19 cellular contexts compared by ENCODE assay signal in genomic region chr6:85136310-85136709, GRCh38.
DNase-seq lines count a peak whose midpoint lies in the region; ATAC-seq, FAIRE-seq and TF ChIP-seq lines count a peak whose summit lies in the region.
"Had no signal": no experiment of that assay in that cellular context is flagged by ENCODE, and none has a peak within 500 bp of the region (broad histone marks: within the 10 kb centered on the region; RNA-seq: fewer than 3 reads in every experiment).

No MANE protein-coding gene starts in this region.

- FAIRE-seq in H1 (lab: Jason Lieb, UNC), result no peak
- FAIRE-seq: A549, D721Med, G401.6, GM12892, GM19239 had no signal

- H3K4me1 ChIP-seq in H1 (replicated peaks in 1 of 4; ENCODE audit: control insufficient read depth in 3 of 4, insufficient read depth in 4 of 4, low read length in 3 of 4), result peaks cover 0 to 4% (median 0%) of the 10 kb centered on the region in 4 experiments; a peak in 1 of 7 replicates
- no peaks in the 10 kb centered on the region for H3K4me1 ChIP-seq in lower lobe of right lung
- H3K4me1 ChIP-seq in neuronal stem cell (ENCODE audit: control insufficient read depth in 2 of 2, insufficient read depth in 1 of 2, low read depth in 1 of 2, low read length in 2 of 2), result peaks cover 0 to 2% of the 10 kb centered on the region in 2 donors
- no peaks in the 10 kb centered on the region for H3K4me1 ChIP-seq in upper lobe of right lung
- H3K4me1 ChIP-seq: A549 had no signal

- TF ChIP-seq POLR2A in H1 (IDR thresholded peaks at IDR 0.05; ENCODE audit: control extremely low read depth in 1 of 2, low read depth in 2 of 2, low read length in 2 of 2), result no peak

- no peak overlapping the region for H2BK5ac ChIP-seq in H1 (ENCODE audit: low read depth, low read length)
- no peak overlapping the region for H2BK5ac ChIP-seq in neuronal stem cell (ENCODE audit: low read length)

- no peaks in the 10 kb centered on the region for H3K27me3 ChIP-seq in H1 (replicated peaks in 1 of 4; ENCODE audit: control insufficient read depth in 3 of 4, extremely low read depth in 1 of 4, insufficient read depth in 3 of 4, low read length in 3 of 4)
- no peaks in the 10 kb centered on the region for H3K27me3 ChIP-seq in lower lobe of right lung (ENCODE audit: low read depth)
- no peaks in the 10 kb centered on the region for H3K27me3 ChIP-seq in neuronal stem cell (ENCODE audit: control insufficient read depth in 3 of 3, insufficient read depth in 3 of 3, low read depth in 1 of 3, low read length in 3 of 3)
- H3K27me3 ChIP-seq in upper lobe of right lung, result no peaks in the 10 kb centered on the region

- H3K4me3 ChIP-seq in H1 (ENCODE audit: extremely low read depth in 1 of 4, insufficient read depth in 2 of 4, low read depth in 3 of 4, low read length in 4 of 4) (no peak overlapping the region), lower lobe of right lung (no peak overlapping the region), neuronal stem cell (ENCODE audit: low read length in 2 of 2) (peak overlapping the region in 1 of 2 donors; percentile 42), upper lobe of right lung (no peak overlapping the region)
- H3K4me3 ChIP-seq: A549 had no signal

- CTCF ChIA-PET in H1 (lab: Charles Lee; ENCODE audit: partially characterized antibody), result interaction anchor here (1.0 to 2.9 kb wide), 4 partner anchors 9 to 187 kb away, joined by 3 to 14 read pairs (median 8); no protein-coding TSS in a partner anchor

- no peak overlapping the region for H3K18ac ChIP-seq in H1 (ENCODE audit: extremely low read depth, low read length)
- H3K18ac ChIP-seq in neuronal stem cell (ENCODE audit: low read length), result peak overlapping the region; percentile 82

- TF ChIP-seq RAD21 in H1 (IDR thresholded peaks at IDR 0.05 in 1 of 2, conservative IDR thresholded peaks at IDR 0.05 in 1 of 2; ENCODE audit: low read depth in 2 of 2, low read length in 2 of 2), result no peak

- 87% methylated on average over 3 of the region's 3 CpGs; no CpG with 5 or more reads in 1 of the 2 experiments for WGBS in H1 (ENCODE audit: extremely low coverage in 1 of 2, insufficient coverage in 1 of 2, insufficient read length in 1 of 2, insufficient replicate concordance in 2 of 2, low coverage in 1 of 2, low lambda C conversion rate in 2 of 2, missing lambda C conversion rate in 1 of 2), 2 experiments
- WGBS in neuronal stem cell (ENCODE audit: extremely low coverage in 2 of 2, insufficient read length in 2 of 2, insufficient replicate concordance in 1 of 2), 2 donors, result no CpG with 5 or more reads among the region's 3 CpGs

- H3K4me2 ChIP-seq in H1 (ENCODE audit: insufficient read depth in 1 of 2, low read depth in 2 of 2, low read length in 2 of 2) (no peak overlapping the region), neuronal stem cell (ENCODE audit: insufficient read depth, low read length, poor library complexity, severe bottlenecking) (no peak overlapping the region)
- H3K4me2 ChIP-seq: A549 had no signal

- no peak overlapping the region for H2BK120ac ChIP-seq in H1 (replicated peaks; ENCODE audit: low read depth, low read length)
- H2BK120ac ChIP-seq in neuronal stem cell (ENCODE audit: low read depth, low read length), result no peak overlapping the region

- H3K9ac ChIP-seq in H1 (replicated peaks in 1 of 4; ENCODE audit: extremely low read depth in 1 of 4, low read depth in 3 of 4, low read length in 3 of 4) (no peak overlapping the region), neuronal stem cell (ENCODE audit: low read depth, low read length, poor library complexity) (no peak overlapping the region)

- TF ChIP-seq CTCF in H1 (IDR thresholded peaks at IDR 0.05; ENCODE audit: control extremely low read depth in 1 of 3, insufficient read depth in 1 of 3, low read depth in 1 of 3, low read length in 3 of 3) (no peak), lower lobe of right lung (IDR thresholded peaks at IDR 0.05) (no peak), upper lobe of right lung (IDR thresholded peaks at IDR 0.05) (no peak)

- H3K27ac ChIP-seq in H1 (ENCODE audit: low read depth, low read length) (no peak overlapping the region), lower lobe of right lung (no peak overlapping the region), neuronal stem cell (replicated peaks; ENCODE audit: low read length) (no peak overlapping the region), upper lobe of right lung (no peak overlapping the region)
- H3K27ac ChIP-seq: A549 had no signal

- no peaks in the 10 kb centered on the region for H4K20me1 ChIP-seq in H1 (replicated peaks in 1 of 2; ENCODE audit: control insufficient read depth in 1 of 2, insufficient read depth in 2 of 2, low read length in 2 of 2)

- no peak overlapping the region for H2AK5ac ChIP-seq in H1 (ENCODE audit: low read depth, low read length)
- H2AK5ac ChIP-seq in neuronal stem cell (ENCODE audit: low read depth, low read length), result no peak overlapping the region

- TF ChIP-seq EP300 in H1 (IDR thresholded peaks at IDR 0.05; ENCODE audit: borderline replicate concordance in 1 of 2, low read depth in 2 of 2, low read length in 2 of 2), result no peak

- H3K4ac ChIP-seq in H1 (replicated peaks; ENCODE audit: insufficient read length, low read depth, low read length) (no peak overlapping the region), neuronal stem cell (ENCODE audit: low read length) (no peak overlapping the region)

- no peak overlapping the region for H2BK12ac ChIP-seq in H1 (ENCODE audit: low read depth, low read length)
- H2BK12ac ChIP-seq in neuronal stem cell (ENCODE audit: low read length), result no peak overlapping the region

- H3K79me1 ChIP-seq in H1 (ENCODE audit: low read depth, low read length) (no peaks in the 10 kb centered on the region), neuronal stem cell (ENCODE audit: low read depth, low read length) (no peaks in the 10 kb centered on the region)

- peak; percentile 88 to 92 for ATAC-seq in lower lobe of right lung
- peak; percentile 95 for ATAC-seq in upper lobe of right lung
- ATAC-seq in GM18517 (IDR thresholded peaks at IDR 0.05; ENCODE audit: unreplicated experiment), result no peak
- ATAC-seq: CD8-positive, alpha-beta T cell had no signal

- intact Hi-C loops in lower lobe of right lung (cut with DNase I) (no loop called here), upper lobe of right lung (cut with DNase I) (no loop called here)

- H2BK15ac ChIP-seq in H1 (ENCODE audit: low read length) (no peak overlapping the region), neuronal stem cell (ENCODE audit: low read length) (no peak overlapping the region)

- no peak overlapping the region for H2BK20ac ChIP-seq in H1 (ENCODE audit: low read length)

- no peak for DNase-seq in H1 (ENCODE audit: low read depth in 1 of 2, low spot score in 2 of 2)
- DNase-seq in lower lobe of right lung, result peak; percentile 48
- no peak for DNase-seq in neuronal stem cell (ENCODE audit: low spot score)
- no peak for DNase-seq in upper lobe of right lung
- no peak for DNase-seq in NCI-H69 (lab: John Stamatoyannopoulos, UW)
- DNase-seq in stimulated activated CD8-positive, alpha-beta memory T cell treated with anti-CD3 and anti-CD28 coated beads, Interleukin-4, amount 100 ng/mL, for 48 hours, result no peak
- no peak for DNase-seq in NCI-H2196 (lab: John Stamatoyannopoulos, UW; ENCODE audit: unreplicated experiment)
- DNase-seq: CD8-positive, alpha-beta T cell; COR-L47; DMS153; DMS79 treated with DMSO at 0.1 percent for 48 hours; EL; H7 had no signal

- no peak overlapping the region for H3K23ac ChIP-seq in H1 (ENCODE audit: insufficient read length)
- H3K23ac ChIP-seq in neuronal stem cell (ENCODE audit: low read depth, low read length, poor library complexity), result no peak overlapping the region

- no peak overlapping the region for H4K8ac ChIP-seq in H1 (ENCODE audit: extremely low read depth, insufficient read depth, low read length)
- no peak overlapping the region for H4K8ac ChIP-seq in neuronal stem cell (ENCODE audit: low read depth, low read length)

- H3K36me3 ChIP-seq in H1 (ENCODE audit: control insufficient read depth in 2 of 4, insufficient read depth in 4 of 4, low read length in 3 of 4) (no peaks in the 10 kb centered on the region), lower lobe of right lung (no peaks in the 10 kb centered on the region), neuronal stem cell (replicated peaks in 1 of 2; ENCODE audit: control insufficient read depth in 2 of 2, insufficient read depth in 2 of 2, low read length in 2 of 2) (no peaks in the 10 kb centered on the region), upper lobe of right lung (no peaks in the 10 kb centered on the region)

- H3K9me3 ChIP-seq in H1 (ENCODE audit: insufficient read depth in 2 of 2, low read depth in 1 of 2, low read length in 1 of 2), result no peaks in the 10 kb centered on the region
- no peaks in the 10 kb centered on the region for H3K9me3 ChIP-seq in lower lobe of right lung
- H3K9me3 ChIP-seq in neuronal stem cell (replicated peaks in 1 of 2; ENCODE audit: control insufficient read depth in 2 of 2, insufficient read depth in 1 of 2, low read depth in 1 of 2, low read length in 2 of 2), result no peaks in the 10 kb centered on the region
- H3K9me3 ChIP-seq in upper lobe of right lung, result no peaks in the 10 kb centered on the region
- H3K9me3 ChIP-seq: A549 had no signal

- no peaks in the 10 kb centered on the region for H3K79me2 ChIP-seq in H1 (ENCODE audit: control insufficient read depth in 1 of 2, insufficient read depth in 2 of 2, low read length in 2 of 2)

- POLR2A ChIA-PET in H1 (lab: Charles Lee; ENCODE audit: partially characterized antibody), result no interaction called here

- H4K5ac ChIP-seq in H1 (ENCODE audit: insufficient read length, low read depth, low read length), result no peak overlapping the region

- no peak overlapping the region for H3K14ac ChIP-seq in H1 (ENCODE audit: insufficient read length)
- no peak overlapping the region for H3K14ac ChIP-seq in neuronal stem cell (ENCODE audit: low read length)

- no peak overlapping the region for H4K91ac ChIP-seq in H1 (replicated peaks; ENCODE audit: insufficient read length, low read length)
- no peak overlapping the region for H4K91ac ChIP-seq in neuronal stem cell (ENCODE audit: low read depth, low read length, poor library complexity)

- H2AFZ ChIP-seq in H1 (ENCODE audit: low read length) (peak overlapping the region; percentile 94), neuronal stem cell (ENCODE audit: low read length) (no peak overlapping the region)

- H3K23me2 ChIP-seq in H1 (ENCODE audit: low read depth, low read length), result no peaks in the 10 kb centered on the region

- no peak overlapping the region for H3K56ac ChIP-seq in H1 (replicated peaks; ENCODE audit: insufficient read length, low read depth, low read length)

TF ChIP-seq in H1, 55 proteins besides CTCF, POLR2A, EP300 and RAD21 (continues in another document):
- TF ChIP-seq CTBP2 (IDR thresholded peaks at IDR 0.05; ENCODE audit: borderline replicate concordance, insufficient read depth, insufficient read length, low read length), result no peak
- TF ChIP-seq TBP (IDR thresholded peaks at IDR 0.05; ENCODE audit: low read depth, low read length), result no peak
